14 cellular contexts compared by ENCODE assay signal in genomic region chr18:58967643-58968291, GRCh38.
DNase-seq lines count a peak whose midpoint lies in the region; ATAC-seq and TF ChIP-seq lines count a peak whose summit lies in the region.
"Had no signal": no experiment of that assay in that cellular context is flagged by ENCODE, and none has a peak within 500 bp of the region (broad histone marks: within the 10 kb centered on the region; RNA-seq: fewer than 3 reads in every experiment).

No MANE protein-coding gene starts in this region.

- H3K27ac ChIP-seq in WERI-Rb-1 (peak overlapping the region; percentile 82), right atrium auricular region (peak overlapping the region; percentile 24 to 47), skin epidermis (peak overlapping the region in 11 of 21 experiments; percentile 6 to 81 (median 28))

- H3K9me3 ChIP-seq in WERI-Rb-1 (ENCODE audit: severe bottlenecking) = no peaks in the 10 kb centered on the region
- H3K9me3 ChIP-seq in right atrium auricular region = no peaks in the 10 kb centered on the region

- TF ChIP-seq CTCF in WERI-Rb-1 (IDR thresholded peaks at IDR 0.05; ENCODE audit: low read depth, low read length) (no peak), right atrium auricular region (IDR thresholded peaks at IDR 0.05) (no peak)

- H3K4me1 ChIP-seq in right atrium auricular region = peaks cover 0 to 38% of the 10 kb centered on the region in 2 donors

- H3K36me3 ChIP-seq in WERI-Rb-1 (peaks cover 40% of the 10 kb centered on the region), right atrium auricular region (no peaks in the 10 kb centered on the region)

- H3K27me3 ChIP-seq in WERI-Rb-1 (ENCODE audit: insufficient read depth, low read depth, severe bottlenecking) (no peaks in the 10 kb centered on the region), right atrium auricular region (no peaks in the 10 kb centered on the region)

- ATAC-seq in HG02852 (IDR thresholded peaks at IDR 0.05; ENCODE audit: unreplicated experiment) (no peak), GM21423 (IDR thresholded peaks at IDR 0.05; ENCODE audit: unreplicated experiment) (no peak)
- ATAC-seq in activated CD4-positive, CD25-positive, alpha-beta regulatory T cell treated with anti-CD3 and anti-CD28 coated beads, Interleukin-2, amount 50 U/mL, for 24 hours = no peak
- ATAC-seq: naive thymus-derived CD8-positive, alpha-beta T cell had no signal

- DNase-seq in DMS79 treated with DMSO at 0.1 percent for 48 hours (lab: John Stamatoyannopoulos, UW) = peak; percentile 97
- no peak for DNase-seq in WERI-Rb-1
- no peak for DNase-seq in right atrium auricular region (ENCODE audit: low spot score)
- DNase-seq in activated effector memory CD4-positive, alpha-beta T cell treated with Interleukin-2 at 50 U/mL for 16 hours = no peak
- DNase-seq: activated CD4-positive, CD25-positive, alpha-beta regulatory T cell; activated T-cell treated with anti-CD3 and anti-CD28 coated beads, Interleukin-2, amount 50 U/mL, for 1 hour; naive thymus-derived CD8-positive, alpha-beta T cell; NCI-H446; stimulated activated CD4-positive, alpha-beta T cell treated with anti-CD3 and anti-CD28 coated beads, Interleukin-12 subunit alpha, Interleukin-12 subunit beta, amount 100 ng/mL, for 4 hours; stimulated activated CD8-positive, alpha-beta memory T cell treated with anti-CD3 and anti-CD28 coated beads, Interleukin-4, amount 100 ng/mL, for 48 hours had no signal

- H3K4me3 ChIP-seq in WERI-Rb-1 (ENCODE audit: low read depth, low read length) (no peak overlapping the region), right atrium auricular region (no peak overlapping the region), skin epidermis (no peak overlapping the region)

Comparison
In these comparisons a context has a peak if more than half of its experiments do, and no peak if none do; other contexts are left out.
1. H3K27ac ChIP-seq: peak in every context shown above with its lines; median percentile 82 in WERI-Rb-1; 36 in right atrium auricular region; 28 in skin epidermis.